Comparison of ENCODE assay signal across 26 cellular contexts in the genomic region with DNA sequence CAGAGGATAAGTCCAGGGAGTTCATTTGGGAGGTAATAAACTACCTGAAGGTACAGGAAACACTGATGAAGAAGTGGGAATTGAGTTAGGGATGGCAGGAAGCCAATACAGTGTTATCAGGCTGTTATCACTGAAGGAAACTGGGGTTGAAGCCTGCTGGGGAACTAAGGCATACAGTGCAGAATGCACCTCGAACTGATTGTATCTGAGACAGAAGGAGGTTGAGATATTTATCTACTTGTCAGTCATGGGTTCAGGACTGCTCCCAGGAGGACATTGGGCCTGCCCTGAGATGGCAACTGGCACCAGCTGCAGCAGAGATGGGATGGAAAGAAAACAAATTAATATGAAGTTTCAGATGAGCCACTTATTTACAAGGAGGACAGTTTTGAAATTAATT. TPM values are rescaled to one million over a fixed set of nuclear protein-coding genes. Genes with fewer than 3 reads are reported as not detected.
"Had no signal": no experiment of that assay in that cellular context is flagged by ENCODE, and none has a peak within 500 bp of the region (broad histone marks: within the 10 kb centered on the region; RNA-seq: fewer than 3 reads in every experiment).

No MANE protein-coding gene starts in this region.

- H3K4me1 Mint-ChIP-seq: nephron had no signal

- ATAC-seq: left cardiac atrium; left lobe of liver; lower lobe of right lung; naive thymus-derived CD8-positive, alpha-beta T cell; right lobe of liver; upper lobe of right lung had no signal

- H3K27me3 ChIP-seq: neural progenitor cell, ovary, right atrium auricular region, right lobe of liver, suprapubic skin, tibial artery, upper lobe of right lung had no signal

- H3K9me3 ChIP-seq: ovary, right lobe of liver, thoracic aorta, upper lobe of right lung had no signal

- DNase-seq: hippocampal formation; kidney glomerular epithelial cell; left cardiac atrium; lower lobe of right lung; mammary epithelial cell; mesenchymal stem cell; naive thymus-derived CD8-positive, alpha-beta T cell; ovary; right lobe of liver; stimulated activated CD4-positive, alpha-beta T cell treated with anti-CD3 and anti-CD28 coated beads, Interleukin-12 subunit alpha, Interleukin-12 subunit beta, amount 100 ng/mL, for 4 hours; stimulated activated CD4-positive, alpha-beta T cell treated with anti-CD3 and anti-CD28 coated beads, Interleukin-15, amount 100 ng/mL, for 24 hours; stimulated activated CD4-positive, alpha-beta T cell treated with anti-CD3 and anti-CD28 coated beads, Interleukin-2, amount 100 ng/mL, for 24 hours; stimulated activated CD4-positive, alpha-beta T cell treated with anti-CD3 and anti-CD28 coated beads, Interleukin-4, amount 100 ng/mL, for 1 hour; stimulated activated naive CD4-positive, alpha-beta T cell; tibial artery; trophoblast cell; upper lobe of right lung had no signal

- H3K27ac Mint-ChIP-seq: nephron; neural progenitor cell; progenitor cell of endocrine pancreas; stimulated activated naive CD8-positive, alpha-beta T cell treated with anti-CD3 and anti-CD28 coated beads, Interleukin-15, Interleukin-2, amounts not matched to agents 100 ng/mL and 50 ng/mL, for 24 hours had no signal

- H3K4me1 ChIP-seq: lower lobe of right lung, right atrium auricular region, suprapubic skin, tibial artery, upper lobe of right lung had no signal

- H3K4me3 ChIP-seq: lower lobe of right lung, neural progenitor cell, ovary, right atrium auricular region, right lobe of liver, suprapubic skin, thoracic aorta, tibial artery, upper lobe of right lung had no signal

- H2AFZ ChIP-seq: neural progenitor cell had no signal

- H3K27ac ChIP-seq: lower lobe of right lung, neural progenitor cell, ovary, right atrium auricular region, right lobe of liver, suprapubic skin, thoracic aorta, tibial artery, upper lobe of right lung had no signal

- H3K9ac ChIP-seq: neural progenitor cell had no signal

- H3K36me3 Mint-ChIP-seq: neural progenitor cell had no signal

- H3K36me3 ChIP-seq: lower lobe of right lung, neural progenitor cell, ovary, right atrium auricular region, right lobe of liver, suprapubic skin, thoracic aorta, tibial artery, upper lobe of right lung had no signal

- H3K27me3 Mint-ChIP-seq: naive thymus-derived CD8-positive, alpha-beta T cell; progenitor cell of endocrine pancreas; stimulated activated naive CD8-positive, alpha-beta T cell treated with anti-CD3 and anti-CD28 coated beads, Interleukin-15, Interleukin-2, amounts not matched to agents 100 ng/mL and 50 ng/mL, for 24 hours had no signal

- H3K4me3 Mint-ChIP-seq: naive thymus-derived CD8-positive, alpha-beta T cell; nephron; neural progenitor cell; stimulated activated naive CD8-positive, alpha-beta T cell treated with anti-CD3 and anti-CD28 coated beads, Interleukin-15, Interleukin-2, amounts not matched to agents 100 ng/mL and 50 ng/mL, for 24 hours had no signal

- H3K4me2 ChIP-seq: neural progenitor cell had no signal

RNA-seq across cellular contexts. Expression of gene CD38, which starts 35.5 kb away (rescaled TPM):
- total RNA-seq: mammary epithelial cell, progenitor cell of endocrine pancreas, renal cortical epithelial cell had no signal
